8 cellular contexts compared by ENCODE assay signal in the genomic region with DNA sequence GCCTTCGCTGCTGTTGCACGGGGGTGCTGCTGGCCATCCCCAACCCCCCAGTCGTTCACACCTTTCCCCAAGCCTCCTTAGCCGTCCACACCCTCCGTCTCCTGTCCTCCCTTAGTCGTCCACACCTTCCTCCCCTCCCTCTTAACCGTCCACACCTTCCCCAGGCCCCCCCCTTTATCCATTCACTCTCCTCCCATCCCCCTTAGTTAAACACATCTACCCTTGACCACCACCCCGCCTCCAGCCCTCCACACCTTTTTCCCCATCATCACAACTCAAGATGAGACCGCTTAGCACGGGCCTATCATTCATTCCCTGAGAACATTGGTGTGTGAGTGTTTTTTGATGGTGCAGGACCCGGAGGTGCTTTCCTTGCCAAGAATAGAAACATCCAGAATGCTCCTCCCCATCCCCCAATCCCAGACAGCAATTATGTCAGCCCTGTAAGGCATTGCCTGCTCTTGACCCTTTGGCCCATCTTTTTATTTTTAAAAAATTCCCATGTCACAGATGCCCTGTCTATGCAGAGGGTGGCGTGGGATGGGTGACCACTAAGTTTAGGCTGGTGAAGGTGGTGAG. TPM values are rescaled to one million over a fixed set of nuclear protein-coding genes. Genes with fewer than 3 reads are reported as not detected.
A peak's percentile ranks its signal among the peaks of the same experiment; 100 is the strongest.
DNase-seq lines count a peak whose midpoint lies in the region; ATAC-seq, FAIRE-seq and TF ChIP-seq lines count a peak whose summit lies in the region.

No MANE protein-coding gene starts in this region.

- peak overlapping the region; percentile 80 for H3K9ac ChIP-seq in HCT116 (ENCODE audit: low read length)

- RAD21 ChIA-PET in HCT116 (lab: Charles Lee; ENCODE audit: low non-redundant PET in 1 of 2, low total read pairs in 2 of 2, uncharacterized antibody in 2 of 2, unreplicated experiment in 2 of 2) = no interaction called here

- H2AFZ ChIP-seq in HCT116 (ENCODE audit: low read depth, low read length, poor library complexity, severe bottlenecking) = no peak overlapping the region

- TF ChIP-seq POLR2A in A549 (IDR thresholded peaks at IDR 0.05; ENCODE audit: low read length) (no peak), HCT116 (IDR thresholded peaks at IDR 0.05; ENCODE audit: borderline replicate concordance, extremely low read depth, insufficient read depth, insufficient read length) (no peak), adrenal gland (IDR thresholded peaks at IDR 0.05) (no peak), spleen (IDR thresholded peaks at IDR 0.05) (no peak)

- TF ChIP-seq RAD21 in A549 (conservative IDR thresholded peaks at IDR 0.05 in 1 of 2, IDR thresholded peaks at IDR 0.05 in 1 of 2) (no peak), HCT116 (IDR thresholded peaks at IDR 0.05; ENCODE audit: low read depth) (no peak)

- POLR2A ChIA-PET in A549 (lab: Yijun Ruan, JAX) (interaction anchor here (0.6 kb wide), 1 partner anchor 88 kb away, joined by 5 read pairs; no protein-coding TSS in a partner anchor), HCT116 (lab: Charles Lee) (no interaction called here)

- H3K36me3 ChIP-seq in HCT116 (ENCODE audit: control insufficient read depth in 1 of 2, insufficient read depth in 2 of 2, low read length in 2 of 2) (no peaks in the 10 kb centered on the region; a peak in 1 of 4 replicates), adrenal gland (replicated peaks in 1 of 2) (no peaks in the 10 kb centered on the region), spleen (no peaks in the 10 kb centered on the region)

- H3K4me3 ChIP-seq in A549 (peak overlapping the region; percentile 71), HCT116 (replicated peaks in 1 of 2; ENCODE audit: low read depth in 1 of 2, low read length in 2 of 2) (peak overlapping the region; percentile 71 to 85), adrenal gland (peak overlapping the region; percentile 65 to 84 (median 80)), spleen (peak overlapping the region; percentile 70 to 93 (median 83))

- H4K20me1 ChIP-seq in HCT116 (ENCODE audit: insufficient read depth) = no peaks in the 10 kb centered on the region

- H3K9me3 ChIP-seq in A549 (no peaks in the 10 kb centered on the region), HCT116 (ENCODE audit: control insufficient read depth in 1 of 2, insufficient read depth in 1 of 2, low read depth in 1 of 2, low read length in 2 of 2) (no peaks in the 10 kb centered on the region), adrenal gland (replicated peaks in 1 of 3) (no peaks in the 10 kb centered on the region), spleen (no peaks in the 10 kb centered on the region)

- H3K9me2 ChIP-seq in HCT116 (ENCODE audit: insufficient read depth) = no peaks in the 10 kb centered on the region

- FAIRE-seq in A549 (lab: Jason Lieb, UNC) = no peak

- DNase-seq in A549 (ENCODE audit: low read depth in 1 of 2, low spot score in 1 of 2) (peak; percentile 12 to 16), HCT116 (ENCODE audit: low read depth, low spot score) (no peak), adrenal gland (peak in 5 of 7 donors; percentile 20 to 61 (median 35)), islet precursor cell (peak; percentile 48), spleen (no peak)

- no peak for ATAC-seq in A549
- ATAC-seq in HCT116 = no peak
- ATAC-seq in HG02759 (IDR thresholded peaks at IDR 0.05; ENCODE audit: unreplicated experiment) = no peak
- ATAC-seq in HG02588 (IDR thresholded peaks at IDR 0.05; ENCODE audit: unreplicated experiment) = no peak
- no peak for ATAC-seq in GM19452 (IDR thresholded peaks at IDR 0.05; ENCODE audit: unreplicated experiment)

- peak overlapping the region; percentile 96 for H3K27ac ChIP-seq in A549
- peak overlapping the region; percentile 66; the same call in 1 of the 2 replicates for H3K27ac ChIP-seq in HCT116 (ENCODE audit: low read depth, low read length)
- peak overlapping the region; percentile 33 to 99 (median 95) for H3K27ac ChIP-seq in adrenal gland
- H3K27ac ChIP-seq in spleen = peak overlapping the region; percentile 63 to 99 (median 97)

- H3K4me2 ChIP-seq in A549 = peak overlapping the region; percentile 99
- H3K4me2 ChIP-seq in HCT116 (ENCODE audit: low read length) = peak overlapping the region; percentile 98

- H3K79me2 ChIP-seq in HCT116 (ENCODE audit: insufficient read depth, low read length) = peaks cover 55% of the 10 kb centered on the region

- H3K4me1 ChIP-seq in A549 (peaks cover 29% of the 10 kb centered on the region), HCT116 (ENCODE audit: control insufficient read depth in 1 of 2, insufficient read depth in 2 of 2, low read length in 2 of 2) (peaks cover 15 to 25% of the 10 kb centered on the region in 2 experiments), adrenal gland (replicated peaks in 1 of 2) (peaks cover 17 to 37% of the 10 kb centered on the region in 2 donors), spleen (peaks cover 26 to 69% (median 53%) of the 10 kb centered on the region in 6 donors)

- H3K27me3 ChIP-seq in HCT116 (ENCODE audit: insufficient read depth, low read length) = no peaks in the 10 kb centered on the region
- H3K27me3 ChIP-seq in adrenal gland = no peaks in the 10 kb centered on the region
- H3K27me3 ChIP-seq in spleen (replicated peaks in 1 of 7) = no peaks in the 10 kb centered on the region

- CTCF ChIA-PET in A549 (lab: Yijun Ruan, JAX) (interaction anchor here (1.8 kb wide), 1 partner anchor 57 kb away, joined by 10 read pairs; no protein-coding TSS in a partner anchor), HCT116 (lab: Charles Lee) (no interaction called here)

- no TSS peak for BruUV-seq in HCT116 (replicated peaks; lab: Mats Ljungman, UMichigan)

- TF ChIP-seq EP300 in A549 (IDR thresholded peaks at IDR 0.05) = no peak

- TF ChIP-seq CTCF in A549 (IDR thresholded peaks at IDR 0.05) = no peak
- TF ChIP-seq CTCF in HCT116 (IDR thresholded peaks at IDR 0.05 in 2 of 3, conservative IDR thresholded peaks at IDR 0.05 in 1 of 3; ENCODE audit: borderline replicate concordance in 1 of 3, insufficient read depth in 1 of 3, low read depth in 2 of 3, low read length in 2 of 3) = no peak
- TF ChIP-seq CTCF in adrenal gland (IDR thresholded peaks at IDR 0.05) = no peak
- no peak for TF ChIP-seq CTCF in spleen (IDR thresholded peaks at IDR 0.05 in 8 of 11, conservative IDR thresholded peaks at IDR 0.05 in 3 of 11)

- intact Hi-C loops in HCT116 (cut with micrococcal nuclease) (no loop called here), adrenal gland (cut with DNase I) (loop anchor here in 1 of 2 donors (5.0 kb wide), 1 partner anchor 53 kb away; no protein-coding TSS in a partner anchor), spleen (cut with DNase I; ENCODE audit: low total_unique reads) (loop anchor here (5.0 kb wide), 1 partner anchor 53 kb away; no protein-coding TSS in a partner anchor)

- WGBS in A549 (ENCODE audit: missing lambda C conversion rate) = 14% methylated on average over 12 of the region's 12 CpGs
- 10 to 13% (median 11%) methylated on average over 12 of the region's 12 CpGs for WGBS in adrenal gland, 4 donors
- WGBS in spleen, 5 donors = 18 to 37% (median 35%) methylated on average over 12 of the region's 12 CpGs

TF ChIP-seq in A549, 52 proteins besides CTCF, POLR2A, EP300 and RAD21 (continues in another document):
- no peak for TF ChIP-seq ZSCAN20 (CRISPR knock-in tag; IDR thresholded peaks at IDR 0.05)
- TF ChIP-seq RARB (CRISPR knock-in tag; IDR thresholded peaks at IDR 0.05) = no peak
- TF ChIP-seq GATA3 (IDR thresholded peaks at IDR 0.05; ENCODE audit: borderline replicate concordance) = no peak
- no peak for TF ChIP-seq RNF2 (IDR thresholded peaks at IDR 0.05; ENCODE audit: borderline replicate concordance, low read depth)
- TF ChIP-seq ZNF302 (CRISPR knock-in tag; IDR thresholded peaks at IDR 0.05) = no peak
- TF ChIP-seq CEBPB (IDR thresholded peaks at IDR 0.05) = no peak
- TF ChIP-seq EHF (CRISPR knock-in tag; IDR thresholded peaks at IDR 0.05) = no peak
- TF ChIP-seq FOSL2 (IDR thresholded peaks at IDR 0.05) = no peak
- no peak for TF ChIP-seq FOSL2 (CRISPR knock-in tag; IDR thresholded peaks at IDR 0.05)
- no peak for TF ChIP-seq TFCP2L1 (CRISPR knock-in tag; IDR thresholded peaks at IDR 0.05)
- no peak for TF ChIP-seq MAFK (IDR thresholded peaks at IDR 0.05; ENCODE audit: partially characterized antibody)
- TF ChIP-seq, protein P1, sequence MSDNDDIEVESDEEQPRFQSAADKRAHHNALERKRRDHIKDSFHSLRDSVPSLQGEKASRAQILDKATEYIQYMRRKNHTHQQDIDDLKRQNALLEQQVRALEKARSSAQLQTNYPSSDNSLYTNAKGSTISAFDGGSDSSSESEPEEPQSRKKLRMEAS (IDR thresholded peaks at IDR 0.05) = no peak

TF ChIP-seq in HCT116, 20 proteins besides CTCF, POLR2A, EP300 and RAD21:
- TF ChIP-seq SRF (IDR thresholded peaks at IDR 0.05; ENCODE audit: low read depth) = no peak
- no peak for TF ChIP-seq EZH2phosphoT487 (IDR thresholded peaks at IDR 0.05; ENCODE audit: borderline replicate concordance)
- no peak for TF ChIP-seq ELF1 (IDR thresholded peaks at IDR 0.05; ENCODE audit: borderline replicate concordance, low read depth)
- TF ChIP-seq CEBPB (IDR thresholded peaks at IDR 0.05; ENCODE audit: low read depth) = no peak
- TF ChIP-seq, protein P1 (IDR thresholded peaks at IDR 0.05) = no peak
- TF ChIP-seq POLR2AphosphoS5 (IDR thresholded peaks at IDR 0.05; ENCODE audit: low read depth, low read length) = no peak

RNA-seq across cellular contexts. Expression of gene TENT4B, which starts 1.4 kb away (rescaled TPM):
- polyA plus RNA-seq in A549 (2011; rRNA removed) (14.5 and 19.4 TPM in 2 replicates), A549 (2017; fragmentation: RNase III; extraction: RNeasy Plus Mini Kit Qiagen cat#74134 plus additional on column Dnase treatment) (12.2 to 12.5 TPM (median 12.2 TPM) in 3 replicates), adrenal gland (10 to 100 TPM in 1 of 3 donors, 1 to 10 TPM in 2; 4.2 to 27.8 (median 6.0) TPM), spleen (1 to 10 TPM; 4.2 to 5.4 (median 4.6) TPM)
- polyA plus RNA-seq in A549 (2012; cell fraction: cytosol; rRNA removed) = 5.2 and 6.5 TPM in 2 replicates
- polyA plus RNA-seq in A549 (2012; cell fraction: nucleus; rRNA removed) = 4.1 and 4.4 TPM in 2 replicates
- polyA minus RNA-seq in A549 (2011; rRNA and poly(A)+ RNA removed) = 14.9 and 17.4 TPM in 2 replicates
- total RNA-seq in HCT116 (2021; ENCODE audit: unreplicated experiment) (16.9 TPM), adrenal gland (10 to 100 TPM in 7 of 8 donors, 1 to 10 TPM in 1; 6.8 to 19.3 (median 13.4) TPM), spleen (10 to 100 TPM; 11.3 to 16.4 (median 13.0) TPM)
- 5.7 and 6.7 TPM in 2 replicates for polyA plus RNA-seq in HCT116 (2012)

Comparison
In these comparisons a context has a peak if more than half of its experiments do, and no peak if none do; other contexts are left out.
1. DNase-seq: peak in A549 (2 of 2), adrenal gland (5 of 7) and islet precursor cell (single experiment); none in HCT116 (single experiment) and spleen (single experiment).
2. Peak in every context shown above with its lines, with median percentiles within 50 percentile points of each other: H3K27ac ChIP-seq and H3K4me3 ChIP-seq.